12 cellular contexts compared by ENCODE assay signal in genomic region chr7:112192236-112193154, GRCh38. TPM values are rescaled to one million over a fixed set of nuclear protein-coding genes. Genes with fewer than 3 reads are reported as not detected.
DNase-seq lines count a peak whose midpoint lies in the region; ATAC-seq and TF ChIP-seq lines count a peak whose summit lies in the region.
"Had no signal": no experiment of that assay in that cellular context is flagged by ENCODE, and none has a peak within 500 bp of the region (broad histone marks: within the 10 kb centered on the region; RNA-seq: fewer than 3 reads in every experiment).

No MANE protein-coding gene starts in this region.

- no peak overlapping the region for H3K4me3 Mint-ChIP-seq in activated naive CD4-positive, alpha-beta T cell treated with anti-CD3 and anti-CD28 coated beads, Interleukin-2, amount 10 ng/mL, durations not matched to agents 7 days and 5 days
- H3K4me3 Mint-ChIP-seq in CD8-positive, alpha-beta memory T cell: no peak overlapping the region

- H3K27me3 Mint-ChIP-seq in activated naive CD4-positive, alpha-beta T cell treated with anti-CD3 and anti-CD28 coated beads, Interleukin-2, amount 10 ng/mL, durations not matched to agents 7 days and 5 days: peaks cover 14% of the 10 kb centered on the region
- H3K27me3 Mint-ChIP-seq in CD8-positive, alpha-beta memory T cell: peaks cover 16 to 68% of the 10 kb centered on the region in 2 donors

- H3K36me3 ChIP-seq in RWPE2 (ENCODE audit: low read depth): no peaks in the 10 kb centered on the region
- H3K36me3 ChIP-seq in trophoblast cell (ENCODE audit: control insufficient read depth in 1 of 2, insufficient read depth in 2 of 2, low read length in 2 of 2): no peaks in the 10 kb centered on the region
- no peaks in the 10 kb centered on the region for H3K36me3 ChIP-seq in CD8-positive, alpha-beta memory T cell (ENCODE audit: insufficient read depth, low read length)

- H3K27ac ChIP-seq in RWPE2 (ENCODE audit: poor library complexity, severe bottlenecking) (peak overlapping the region; percentile 97), trophoblast cell (ENCODE audit: low read depth, low read length) (no peak overlapping the region)
- H3K27ac ChIP-seq in CD8-positive, alpha-beta memory T cell (ENCODE audit: low read depth, low read length): no peak overlapping the region

- H3K14ac ChIP-seq in trophoblast cell (ENCODE audit: low read length): no peak overlapping the region

- H3K9me3 ChIP-seq in RWPE2 (ENCODE audit: severe bottlenecking) (peaks cover 3% of the 10 kb centered on the region), trophoblast cell (ENCODE audit: insufficient read depth, low read depth, low read length) (no peaks in the 10 kb centered on the region)
- H3K9me3 ChIP-seq in CD8-positive, alpha-beta memory T cell (ENCODE audit: low read length): no peaks in the 10 kb centered on the region

- DNase-seq in HCEC 1CT (peak; percentile 86), RWPE2 (ENCODE audit: low spot score) (no peak), fibroblast of mammary gland (ENCODE audit: low read depth) (peak; percentile 79), trophoblast cell (peak; percentile 53 to 76)
- DNase-seq in activated naive CD4-positive, alpha-beta T cell treated with anti-CD3 and anti-CD28 coated beads, Interleukin-2, amount 10 ng/mL, durations not matched to agents 7 days and 5 days: no peak
- DNase-seq in CD8-positive, alpha-beta memory T cell: no peak
- DNase-seq: activated T-cell treated with anti-CD3 and anti-CD28 coated beads, Interleukin-2, amount 50 U/mL, for 48 hours; NCI-H1105 treated with DMSO at 0.1 percent for 48 hours; nucleus accumbens; T1000 had no signal

- H3K27me3 ChIP-seq in RWPE2 (ENCODE audit: insufficient read depth, poor library complexity, severe bottlenecking) (no peaks in the 10 kb centered on the region), trophoblast cell (ENCODE audit: insufficient read depth, low read length) (no peaks in the 10 kb centered on the region)
- H3K27me3 ChIP-seq in CD8-positive, alpha-beta memory T cell (ENCODE audit: insufficient read depth, low read length, poor library complexity, severe bottlenecking): peaks cover 3% of the 10 kb centered on the region

- no peak overlapping the region for H4K12ac ChIP-seq in trophoblast cell (ENCODE audit: low read depth, low read length)

- no peak overlapping the region for H4K8ac ChIP-seq in trophoblast cell (ENCODE audit: low read depth, low read length)

- H3K4me1 ChIP-seq in RWPE2 (ENCODE audit: insufficient read depth, poor library complexity, severe bottlenecking): peaks cover 27% of the 10 kb centered on the region
- H3K4me1 ChIP-seq in trophoblast cell (ENCODE audit: control insufficient read depth in 1 of 2, insufficient read depth in 2 of 2, low read length in 2 of 2): peaks cover 2% of the 10 kb centered on the region in 2 experiments
- no peaks in the 10 kb centered on the region for H3K4me1 ChIP-seq in CD8-positive, alpha-beta memory T cell (ENCODE audit: insufficient read depth, low read length)

- H4K91ac ChIP-seq in trophoblast cell (ENCODE audit: low read depth, low read length): no peak overlapping the region

- H3K18ac ChIP-seq in trophoblast cell (ENCODE audit: low read length): no peak overlapping the region

- POLR2A ChIA-PET in CD8-positive, alpha-beta memory T cell (lab: Charles Lee): no interaction called here

- H3K9me3 Mint-ChIP-seq in activated naive CD4-positive, alpha-beta T cell treated with anti-CD3 and anti-CD28 coated beads, Interleukin-2, amount 10 ng/mL, durations not matched to agents 7 days and 5 days: no peaks in the 10 kb centered on the region
- peaks cover 0 to 3% (median 0%) of the 10 kb centered on the region in 5 donors for H3K9me3 Mint-ChIP-seq in CD8-positive, alpha-beta memory T cell

- no peak overlapping the region for H3K27ac Mint-ChIP-seq in activated naive CD4-positive, alpha-beta T cell treated with anti-CD3 and anti-CD28 coated beads, Interleukin-2, amount 10 ng/mL, durations not matched to agents 7 days and 5 days
- H3K27ac Mint-ChIP-seq in CD8-positive, alpha-beta memory T cell: no peak overlapping the region

- no peak overlapping the region for H3K23ac ChIP-seq in trophoblast cell (ENCODE audit: low read length)

- no peak overlapping the region for H3K4ac ChIP-seq in trophoblast cell (ENCODE audit: low read depth, low read length)

- no peak for TF ChIP-seq CTCF in RWPE2 (IDR thresholded peaks at IDR 0.05; ENCODE audit: poor library complexity, severe bottlenecking)
- no peak for TF ChIP-seq CTCF in fibroblast of mammary gland (conservative IDR thresholded peaks at IDR 0.05; ENCODE audit: control insufficient read depth, insufficient read depth, low read depth, low read length)

- H3K9ac ChIP-seq in trophoblast cell (ENCODE audit: low read length): no peak overlapping the region

- no peak overlapping the region for H2BK5ac ChIP-seq in trophoblast cell (ENCODE audit: low read depth, low read length, poor library complexity)

- H2BK12ac ChIP-seq in trophoblast cell (ENCODE audit: low read length): no peak overlapping the region

- H3K4me3 ChIP-seq in RWPE2 (ENCODE audit: severe bottlenecking): no peak overlapping the region
- H3K4me3 ChIP-seq in fibroblast of mammary gland (ENCODE audit: control insufficient read depth, low read depth, low read length): no peak overlapping the region
- H3K4me3 ChIP-seq in trophoblast cell (ENCODE audit: low read depth, low read length): no peak overlapping the region
- H3K4me3 ChIP-seq in CD8-positive, alpha-beta memory T cell (ENCODE audit: low read length): no peak overlapping the region

- H3K79me1 ChIP-seq in trophoblast cell (ENCODE audit: low read length): no peaks in the 10 kb centered on the region

- H3K4me1 Mint-ChIP-seq in activated naive CD4-positive, alpha-beta T cell treated with anti-CD3 and anti-CD28 coated beads, Interleukin-2, amount 10 ng/mL, durations not matched to agents 7 days and 5 days: no peaks in the 10 kb centered on the region
- H3K4me1 Mint-ChIP-seq in CD8-positive, alpha-beta memory T cell: no peaks in the 10 kb centered on the region

- no peaks in the 10 kb centered on the region for H3K36me3 Mint-ChIP-seq in activated naive CD4-positive, alpha-beta T cell treated with anti-CD3 and anti-CD28 coated beads, Interleukin-2, amount 10 ng/mL, durations not matched to agents 7 days and 5 days
- H3K36me3 Mint-ChIP-seq in CD8-positive, alpha-beta memory T cell: no peaks in the 10 kb centered on the region

- H2BK120ac ChIP-seq in trophoblast cell (ENCODE audit: insufficient read depth, low read length, poor library complexity): no peak overlapping the region

- ATAC-seq in RWPE2 (ENCODE audit: low read depth): peak; percentile 99
- no peak for ATAC-seq in GM21723 (IDR thresholded peaks at IDR 0.05; ENCODE audit: unreplicated experiment)
- no peak for ATAC-seq in GM21576 (IDR thresholded peaks at IDR 0.05; ENCODE audit: unreplicated experiment)

- no peak overlapping the region for H2AFZ ChIP-seq in trophoblast cell (ENCODE audit: insufficient read depth, low read length, poor library complexity)

- no CpG with 5 or more reads among the region's 4 CpGs for WGBS in trophoblast cell (ENCODE audit: extremely low coverage, insufficient coverage, insufficient read length)

- H3K79me2 ChIP-seq in trophoblast cell (ENCODE audit: control insufficient read depth, insufficient read depth, low read length, poor library complexity): no peaks in the 10 kb centered on the region

- no peak overlapping the region for H3K4me2 ChIP-seq in trophoblast cell (ENCODE audit: low read length)

- H2AK5ac ChIP-seq in trophoblast cell (ENCODE audit: low read length): no peak overlapping the region

- CTCF ChIA-PET in activated naive CD4-positive, alpha-beta T cell treated with anti-CD3 and anti-CD28 coated beads, Interleukin-2, amount 10 ng/mL, durations not matched to agents 7 days and 5 days (lab: Charles Lee): no interaction called here
- CTCF ChIA-PET in CD8-positive, alpha-beta memory T cell (lab: Charles Lee): interaction anchor here (1.1 kb wide), 1 partner anchor 10 kb away, joined by 3 read pairs; no protein-coding TSS in a partner anchor

RNA-seq across cellular contexts. Expression of gene DOCK4, which starts 13.7 kb away (rescaled TPM):
- 19.9 and 21.5 TPM in 2 replicates for polyA plus RNA-seq in trophoblast cell (2013)
- 1 to 10 TPM; 1.2 TPM for total RNA-seq in CD8-positive, alpha-beta memory T cell
- not detected for polyA plus RNA-seq in CD8-positive, alpha-beta memory T cell

RNA-seq across cellular contexts. Expression of gene ZNF277, which starts 14.0 kb away (rescaled TPM):
- 48.3 and 54.2 TPM in 2 replicates for polyA plus RNA-seq in trophoblast cell (2013)
- total RNA-seq in CD8-positive, alpha-beta memory T cell: 10 to 100 TPM; 13.5 to 14.7 TPM
- polyA plus RNA-seq in CD8-positive, alpha-beta memory T cell: 20.6 TPM

Comparison
In these comparisons a context has a peak if more than half of its experiments do, and no peak if none do; other contexts are left out.
1. DNase-seq: peak in HCEC 1CT (single experiment), fibroblast of mammary gland (single experiment) and trophoblast cell (2 of 2); none in RWPE2 (single experiment), activated naive CD4-positive, alpha-beta T cell treated with anti-CD3 and anti-CD28 coated beads, Interleukin-2, amount 10 ng/mL, durations not matched to agents 7 days and 5 days (single experiment) and CD8-positive, alpha-beta memory T cell (0 of 5).